In genomic region chr6:35497571-35498406, GRCh38 we compare ENCODE assay signal across 8 cellular contexts. TPM values are rescaled to one million over a fixed set of nuclear protein-coding genes. Genes with fewer than 3 reads are reported as not detected.
DNase-seq lines count a peak whose midpoint lies in the region; ATAC-seq, FAIRE-seq and TF ChIP-seq lines count a peak whose summit lies in the region.

No MANE protein-coding gene starts in this region.

- DNase-seq in HTR-8/SVneo (ENCODE audit: insufficient read length, low spot score) (peak; percentile 75), right lobe of liver (no peak)
- peak in 4 of 6 experiments; percentile 22 to 47 (median 41) for DNase-seq in stimulated activated naive CD4-positive, alpha-beta T cell (lab: John Stamatoyannopoulos, UW)

- H3K9me3 ChIP-seq in BLaER1 (no peaks in the 10 kb centered on the region), right lobe of liver (no peaks in the 10 kb centered on the region)

- H3K27ac ChIP-seq in BLaER1 (peak overlapping the region; percentile 83), right lobe of liver (peak overlapping the region; percentile 59 to 76 (median 71))

- 7% methylated on average over 19 of the region's 76 CpGs for WGBS in right lobe of liver (ENCODE audit: insufficient coverage, low coverage, low lambda C conversion rate, missing lambda C conversion rate)

- H3K27me3 ChIP-seq in BLaER1, result peaks cover 13% of the 10 kb centered on the region
- H3K27me3 ChIP-seq in right lobe of liver, result no peaks in the 10 kb centered on the region

- no peaks in the 10 kb centered on the region for H3K36me3 ChIP-seq in BLaER1
- no peaks in the 10 kb centered on the region for H3K36me3 ChIP-seq in right lobe of liver

- H3K4me1 ChIP-seq in BLaER1 (peaks cover 53% of the 10 kb centered on the region), right lobe of liver (peaks cover 0 to 17% (median 6%) of the 10 kb centered on the region in 4 donors)

- H3K9me3 Mint-ChIP-seq in dendritic cell treated with granulocyte-macrophage colony-stimulating factor and Interleukin-4, amounts not matched to agents 40 ng/mL and 50 ng/mL, for 4 days, result no peaks in the 10 kb centered on the region

- H3K4me3 Mint-ChIP-seq in dendritic cell treated with granulocyte-macrophage colony-stimulating factor and Interleukin-4, amounts not matched to agents 40 ng/mL and 50 ng/mL, for 4 days, result peak overlapping the region; percentile 70

- ATAC-seq in right lobe of liver (peak; percentile 3 to 30 (median 8)), GM18519 (IDR thresholded peaks at IDR 0.05; ENCODE audit: low FRiP score, unreplicated experiment) (no peak), HG03354 (IDR thresholded peaks at IDR 0.05; ENCODE audit: poor library complexity, severe bottlenecking, unreplicated experiment) (no peak)

- H4K20me1 ChIP-seq in BLaER1, result peaks cover 31% of the 10 kb centered on the region

- peak overlapping the region; percentile 100 for H3K4me2 ChIP-seq in BLaER1

- H3K9ac ChIP-seq in BLaER1, result peak overlapping the region; percentile 83

- H3K27ac Mint-ChIP-seq in dendritic cell treated with granulocyte-macrophage colony-stimulating factor and Interleukin-4, amounts not matched to agents 40 ng/mL and 50 ng/mL, for 4 days, result no peak overlapping the region

- TF ChIP-seq CTCF in WI38 (IDR thresholded peaks at IDR 0.05; ENCODE audit: low read depth, low read length) (no peak), right lobe of liver (IDR thresholded peaks at IDR 0.05) (no peak)

- no peaks in the 10 kb centered on the region for H3K36me3 Mint-ChIP-seq in dendritic cell treated with granulocyte-macrophage colony-stimulating factor and Interleukin-4, amounts not matched to agents 40 ng/mL and 50 ng/mL, for 4 days (ENCODE audit: low read depth)

- intact Hi-C loops in dendritic cell treated with granulocyte-macrophage colony-stimulating factor and Interleukin-4, amounts not matched to agents 40 ng/mL and 50 ng/mL, for 4 days (cut with micrococcal nuclease), result no loop called here
- intact Hi-C loops in right lobe of liver (cut with DNase I), result no loop called here

- H3K4me3 ChIP-seq in BLaER1, result peak overlapping the region; percentile 85
- peak overlapping the region; percentile 74 for H3K4me3 ChIP-seq in WI38 (ENCODE audit: low read depth, low read length)
- peak overlapping the region; percentile 47 to 91 (median 68) for H3K4me3 ChIP-seq in right lobe of liver

- H3K27me3 Mint-ChIP-seq in dendritic cell treated with granulocyte-macrophage colony-stimulating factor and Interleukin-4, amounts not matched to agents 40 ng/mL and 50 ng/mL, for 4 days, result peaks cover 89% of the 10 kb centered on the region

- TF ChIP-seq POLR2A in right lobe of liver (IDR thresholded peaks at IDR 0.05), result no peak

- peaks cover 44% of the 10 kb centered on the region for H3K4me1 Mint-ChIP-seq in dendritic cell treated with granulocyte-macrophage colony-stimulating factor and Interleukin-4, amounts not matched to agents 40 ng/mL and 50 ng/mL, for 4 days (ENCODE audit: low read depth)

- no peak for FAIRE-seq in HTR-8/SVneo (lab: Jason Lieb, UNC)

RNA-seq across cellular contexts. Expression of gene TEAD3, which starts 0.9 kb away (rescaled TPM):
- total RNA-seq in right lobe of liver, result 1 to 10 TPM; 5.2 to 8.5 (median 6.9) TPM

RNA-seq across cellular contexts. Expression of gene TULP1, which starts 14.9 kb away (rescaled TPM):
- not detected for total RNA-seq in right lobe of liver

RNA-seq across cellular contexts. Expression of gene RPL10A, which starts 29.6 kb away (rescaled TPM):
- 100 to 1,000 TPM; 366 to 446 (median 412) TPM for total RNA-seq in right lobe of liver

RNA-seq across cellular contexts. Expression of gene FANCE, which starts 45.7 kb away (rescaled TPM):
- 1 to 10 TPM in 3 of 6 experiments, under 1 TPM in 3; 0.44 to 1.7 (median 0.95) TPM for total RNA-seq in right lobe of liver

Comparison
In these comparisons a context has a peak if more than half of its experiments do, and no peak if none do; other contexts are left out.
1. DNase-seq: peak in HTR-8/SVneo (single experiment) and stimulated activated naive CD4-positive, alpha-beta T cell (4 of 6); none in right lobe of liver (0 of 3).
2. ATAC-seq: peak in right lobe of liver (4 of 4); none in GM18519 (single experiment) and HG03354 (single experiment).
3. Peak in every context shown above with its lines, with median percentiles within 50 percentile points of each other: H3K4me3 ChIP-seq.